ENCODE assay signal across 14 cellular contexts in the genomic region with DNA sequence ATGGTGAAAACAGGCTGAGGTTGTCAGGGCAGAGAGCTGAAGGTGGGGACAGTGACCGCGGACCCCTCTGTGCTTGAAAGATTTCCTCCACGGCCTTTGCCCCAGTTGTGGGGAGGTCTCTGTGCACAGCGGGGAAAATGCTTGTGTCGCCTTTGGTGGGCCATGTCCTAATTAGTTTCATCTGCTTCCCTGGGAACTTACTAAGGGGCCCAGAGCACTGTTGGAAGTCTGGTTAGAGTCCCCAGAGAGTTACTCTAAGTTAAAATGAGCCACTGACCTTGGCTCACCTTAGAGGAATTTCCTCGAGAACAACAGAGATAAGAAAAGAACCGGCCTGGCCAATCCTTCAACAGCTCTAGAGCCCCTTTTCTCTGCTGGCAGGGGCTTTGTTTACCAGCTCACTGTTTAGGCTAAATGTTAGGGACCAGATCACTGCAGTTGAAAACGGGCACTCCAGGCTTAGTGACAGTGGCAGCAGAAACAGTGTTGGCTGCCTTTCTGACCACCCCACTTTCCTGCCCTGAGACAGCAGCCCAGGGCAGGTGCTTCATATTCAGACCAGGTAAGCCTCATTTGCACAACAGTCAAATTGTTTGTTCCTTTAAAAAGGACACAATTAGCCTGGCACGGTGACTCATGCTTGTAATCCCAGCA. TPM values are rescaled to one million over a fixed set of nuclear protein-coding genes. Genes with fewer than 3 reads are reported as not detected.
A peak's percentile ranks its signal among the peaks of the same experiment; 100 is the strongest.
DNase-seq lines count a peak whose midpoint lies in the region; ATAC-seq and TF ChIP-seq lines count a peak whose summit lies in the region.
"Had no signal": no experiment of that assay in that cellular context is flagged by ENCODE, and none has a peak within 500 bp of the region (broad histone marks: within the 10 kb centered on the region; RNA-seq: fewer than 3 reads in every experiment).

No MANE protein-coding gene starts in this region.

- H3K4me1 Mint-ChIP-seq in GM23338 = peaks cover 18% of the 10 kb centered on the region

- H3K27me3 Mint-ChIP-seq in GM23338 (ENCODE audit: insufficient read depth, low read depth, poor library complexity) = peaks cover 7% of the 10 kb centered on the region
- H3K27me3 Mint-ChIP-seq: CD4-positive, CD25-positive, alpha-beta regulatory T cell; dendritic cell treated with granulocyte-macrophage colony-stimulating factor and Interleukin-4, amounts not matched to agents 40 ng/mL and 50 ng/mL, for 4 days; T-cell had no signal

- TF ChIP-seq CTCF in GM23338 (conservative IDR thresholded peaks at IDR 0.05; ENCODE audit: low read depth in 2 of 2) (no peak), adrenal gland (IDR thresholded peaks at IDR 0.05) (no peak), prostate gland (IDR thresholded peaks at IDR 0.05) (no peak)

- H3K4me2 ChIP-seq in GM23338 = 0 out of 2 replicates have a peak overlapping the region, but pooled peaks have one; percentile 34

- H3K27ac ChIP-seq in GM23338 (ENCODE audit: low read depth) = peak overlapping the region; percentile 40; the same call in 1 of the 2 replicates
- peak overlapping the region in 4 of 5 donors; percentile 4 to 91 (median 76) for H3K27ac ChIP-seq in adrenal gland
- peak overlapping the region; percentile 91 for H3K27ac ChIP-seq in right cardiac atrium (ENCODE audit: low read length)
- peak overlapping the region; percentile 17 to 52 for H3K27ac ChIP-seq in prostate gland

- H3K9me3 ChIP-seq in adrenal gland (replicated peaks in 1 of 3) (no peaks in the 10 kb centered on the region), right cardiac atrium (ENCODE audit: control insufficient read depth, low read length) (no peaks in the 10 kb centered on the region), prostate gland (no peaks in the 10 kb centered on the region)

- peak overlapping the region; percentile 77 for H3K27ac Mint-ChIP-seq in GM23338
- H3K27ac Mint-ChIP-seq: dendritic cell treated with granulocyte-macrophage colony-stimulating factor and Interleukin-4, amounts not matched to agents 40 ng/mL and 50 ng/mL, for 4 days had no signal

- no peaks in the 10 kb centered on the region for H3K9me3 Mint-ChIP-seq in GM23338
- H3K9me3 Mint-ChIP-seq: CD4-positive, CD25-positive, alpha-beta regulatory T cell; dendritic cell treated with granulocyte-macrophage colony-stimulating factor and Interleukin-4, amounts not matched to agents 40 ng/mL and 50 ng/mL, for 4 days; T-cell had no signal

- WGBS in adrenal gland, 4 donors = 38 to 56% (median 46%) methylated on average over 9 of the region's 9 CpGs
- WGBS in right cardiac atrium = 24% methylated on average over 9 of the region's 9 CpGs
- WGBS in prostate gland = 54% methylated on average over 9 of the region's 9 CpGs

- ATAC-seq in GM23338 (peak; percentile 93), right cardiac atrium (peak; percentile 50 to 52)
- ATAC-seq: GM12878, left colon, T-cell had no signal

- no peaks in the 10 kb centered on the region for H3K9me2 ChIP-seq in GM23338 (ENCODE audit: insufficient read depth)

- no peaks in the 10 kb centered on the region for H3K79me2 ChIP-seq in GM23338 (replicated peaks; ENCODE audit: insufficient read depth)

- TF ChIP-seq POLR2A in adrenal gland (IDR thresholded peaks at IDR 0.05) (no peak), prostate gland (IDR thresholded peaks at IDR 0.05) (no peak)

- H3K4me1 ChIP-seq in GM23338 (ENCODE audit: insufficient read depth) (peaks cover 13% of the 10 kb centered on the region; the same call in 1 of the 2 replicates), adrenal gland (replicated peaks in 1 of 2) (peaks cover 36 to 51% of the 10 kb centered on the region in 2 donors), right cardiac atrium (ENCODE audit: control insufficient read depth, insufficient read depth, low read length) (peaks cover 14% of the 10 kb centered on the region), prostate gland (replicated peaks) (no peaks in the 10 kb centered on the region)

- no peaks in the 10 kb centered on the region; the same call in 1 of the 2 replicates for H3K36me3 ChIP-seq in GM23338 (ENCODE audit: insufficient read depth)
- peaks cover 0 to 43% of the 10 kb centered on the region in 2 donors for H3K36me3 ChIP-seq in adrenal gland (replicated peaks in 1 of 2)
- peaks cover 0 to 6% of the 10 kb centered on the region in 2 donors for H3K36me3 ChIP-seq in prostate gland

- DNase-seq in GM23338 (ENCODE audit: low spot score) = peak; percentile 57
- peak in 1 of 7 donors; percentile 27 for DNase-seq in adrenal gland
- DNase-seq in right cardiac atrium = no peak
- no peak for DNase-seq in prostate gland (ENCODE audit: low spot score)
- no peak for DNase-seq in SKM-1 (lab: John Stamatoyannopoulos, UW; ENCODE audit: unreplicated experiment)
- DNase-seq in activated naive CD4-positive, alpha-beta T cell treated with anti-CD3 and anti-CD28 coated beads, Interleukin-2, amount 50 U/mL, for 16 hours = no peak
- no peak for DNase-seq in cerebellar nuclear complex (lab: John Stamatoyannopoulos, UW)
- DNase-seq in NCI-H1105 treated with DMSO at 0.1 percent for 48 hours (lab: John Stamatoyannopoulos, UW) = no peak
- DNase-seq: CD4-positive, CD25-positive, alpha-beta regulatory T cell; left colon; NCI-H226; T-cell had no signal

- H3K36me3 Mint-ChIP-seq in GM23338 (ENCODE audit: low read depth) = peaks cover 57% of the 10 kb centered on the region

- H4K20me1 ChIP-seq in GM23338 (replicated peaks; ENCODE audit: insufficient read depth) = peaks cover 20% of the 10 kb centered on the region

- intact Hi-C loops in adrenal gland (cut with DNase I) = no loop called here
- intact Hi-C loops in right cardiac atrium (cut with DNase I) = no loop called here
- intact Hi-C loops in prostate gland (cut with DNase I) = no loop called here

- H2AFZ ChIP-seq in GM23338 = no peak overlapping the region

- no peak overlapping the region; the same call in 2 of the 3 replicates for H3K4me3 Mint-ChIP-seq in GM23338
- H3K4me3 Mint-ChIP-seq: dendritic cell treated with granulocyte-macrophage colony-stimulating factor and Interleukin-4, amounts not matched to agents 40 ng/mL and 50 ng/mL, for 4 days; T-cell had no signal

- no peaks in the 10 kb centered on the region for H3K27me3 ChIP-seq in GM23338 (ENCODE audit: insufficient read depth)
- no peaks in the 10 kb centered on the region for H3K27me3 ChIP-seq in adrenal gland
- no peaks in the 10 kb centered on the region for H3K27me3 ChIP-seq in right cardiac atrium (ENCODE audit: control insufficient read depth, insufficient read depth)
- no peaks in the 10 kb centered on the region for H3K27me3 ChIP-seq in prostate gland (replicated peaks; ENCODE audit: insufficient read depth)

- H3F3A ChIP-seq in GM23338 (replicated peaks; ENCODE audit: low read depth) = 0 out of 2 replicates have a peak, but pooled peaks cover 3% of the 10 kb centered on the region

- H3K4me3 ChIP-seq in GM23338 (no peak overlapping the region), adrenal gland (no peak overlapping the region), right cardiac atrium (ENCODE audit: low read length) (no peak overlapping the region), prostate gland (no peak overlapping the region)
- H3K4me3 ChIP-seq: GM12878 had no signal

TF ChIP-seq in GM23338, 12 proteins besides CTCF, POLR2A, EP300 and RAD21 (continues in another document):
- TF ChIP-seq EZH2 (IDR thresholded peaks at IDR 0.05; ENCODE audit: low read depth, unreplicated experiment) (no peak), JUNB (IDR thresholded peaks at IDR 0.05; ENCODE audit: unreplicated experiment) (no peak), ZNF114 (CRISPR knock-in tag; IDR thresholded peaks at IDR 0.05) (no peak), CREB1 (CRISPR knock-in tag; IDR thresholded peaks at IDR 0.05; ENCODE audit: low read depth) (no peak), STAT1 (IDR thresholded peaks at IDR 0.05; ENCODE audit: unreplicated experiment) (no peak)
- TF ChIP-seq, protein P1, sequence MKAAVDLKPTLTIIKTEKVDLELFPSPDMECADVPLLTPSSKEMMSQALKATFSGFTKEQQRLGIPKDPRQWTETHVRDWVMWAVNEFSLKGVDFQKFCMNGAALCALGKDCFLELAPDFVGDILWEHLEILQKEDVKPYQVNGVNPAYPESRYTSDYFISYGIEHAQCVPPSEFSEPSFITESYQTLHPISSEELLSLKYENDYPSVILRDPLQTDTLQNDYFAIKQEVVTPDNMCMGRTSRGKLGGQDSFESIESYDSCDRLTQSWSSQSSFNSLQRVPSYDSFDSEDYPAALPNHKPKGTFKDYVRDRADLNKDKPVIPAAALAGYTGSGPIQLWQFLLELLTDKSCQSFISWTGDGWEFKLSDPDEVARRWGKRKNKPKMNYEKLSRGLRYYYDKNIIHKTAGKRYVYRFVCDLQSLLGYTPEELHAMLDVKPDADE (IDR thresholded peaks at IDR 0.05) = no peak

RNA-seq across cellular contexts. Expression of a gene that starts 38.0 kb away (rescaled TPM):
- 43.4 and 60.5 TPM in 2 replicates for total RNA-seq in GM23338 (2014; rRNA removed; shearing (Covaris generic))
- polyA plus RNA-seq in GM23338 (2016; fragmentation: Nextera tagmentation; extraction: Ambion mirVana) (24.1 and 36.1 TPM in 2 replicates), adrenal gland (10 to 100 TPM; 14.5 to 46.7 (median 21.6) TPM), right cardiac atrium (18.7 TPM)
- total RNA-seq in adrenal gland (10 to 100 TPM; 28.9 to 53.3 (median 41.4) TPM), right cardiac atrium (10 to 100 TPM; 28.3 to 31.5 (median 28.9) TPM), prostate gland (10 to 100 TPM; 37.9 to 48.1 TPM)

RNA-seq across cellular contexts. Expression of a gene that starts 52.5 kb away (rescaled TPM):
- total RNA-seq in GM23338 (2014; rRNA removed; shearing (Covaris generic)) = 19.2 and 20.4 TPM in 2 replicates
- polyA plus RNA-seq in GM23338 (2016; fragmentation: Nextera tagmentation; extraction: Ambion mirVana) = 8.8 and 10.7 TPM in 2 replicates
- 10 to 100 TPM; 23.9 to 70.2 (median 32.2) TPM for total RNA-seq in adrenal gland
- polyA plus RNA-seq in adrenal gland = 10 to 100 TPM in 1 of 3 donors, 1 to 10 TPM in 2; 6.8 to 22.3 (median 7.5) TPM
- 1 to 10 TPM; 7.3 to 9.9 (median 8.4) TPM for total RNA-seq in right cardiac atrium
- polyA plus RNA-seq in right cardiac atrium = 5.1 TPM
- total RNA-seq in prostate gland = 10 to 100 TPM in 1 of 2 donors, 1 to 10 TPM in 1; 9.9 to 21.4 TPM

Comparison
In these comparisons a context has a peak if more than half of its experiments do, and no peak if none do; other contexts are left out.
1. H3K27ac ChIP-seq: peak in every context shown above with its lines; median percentile 91 in right cardiac atrium; 76 in adrenal gland; 40 in GM23338; 34 in prostate gland.